Comparison of ENCODE assay signal across 8 cellular contexts in genomic region chr20:31835977-31836852, GRCh38. TPM values are rescaled to one million over a fixed set of nuclear protein-coding genes. Genes with fewer than 3 reads are reported as not detected.
DNase-seq lines count a peak whose midpoint lies in the region; ATAC-seq and TF ChIP-seq lines count a peak whose summit lies in the region.

No MANE protein-coding gene starts in this region.

- peak; percentile 73 for ATAC-seq in GM18502 (IDR thresholded peaks at IDR 0.05; ENCODE audit: poor library complexity, unreplicated experiment)
- peak; percentile 63 for ATAC-seq in HG03196 (IDR thresholded peaks at IDR 0.05; ENCODE audit: unreplicated experiment)

- H3K9me3 ChIP-seq in uterus: no peaks in the 10 kb centered on the region

- no peaks in the 10 kb centered on the region for H3K27me3 ChIP-seq in uterus

- intact Hi-C loops in uterus (cut with DNase I; ENCODE audit: low total_unique reads): no loop called here

- no peak overlapping the region for H3K4me3 ChIP-seq in coronary artery
- H3K4me3 ChIP-seq in uterus: no peak overlapping the region

- no peak for TF ChIP-seq POLR2A in uterus (IDR thresholded peaks at IDR 0.05)

- peak overlapping the region; percentile 54 to 95 for H3K27ac ChIP-seq in coronary artery
- H3K27ac ChIP-seq in uterus: peak overlapping the region; percentile 17 to 24

- TF ChIP-seq CTCF in AG09319 (IDR thresholded peaks at IDR 0.05; ENCODE audit: low read depth, low read length) (no peak), coronary artery (IDR thresholded peaks at IDR 0.05) (no peak), uterus (IDR thresholded peaks at IDR 0.05) (no peak)

- DNase-seq in AG09319 (ENCODE audit: extremely low read depth, low read depth): peak; percentile 67
- DNase-seq in SHP77 (lab: John Stamatoyannopoulos, UW): peak; percentile 50 to 82
- DNase-seq in coronary artery (ENCODE audit: low spot score): peak; percentile 93
- peak; percentile 68 to 94 for DNase-seq in lung microvascular endothelial cell (ENCODE audit: low read depth in 2 of 2)
- DNase-seq in uterus: peak; percentile 73 to 79
- DNase-seq in activated CD4-positive, alpha-beta T cell treated with anti-CD3 and anti-CD28 coated beads, Interleukin-2, amount 50 U/mL, for 1 hour: no peak

- H3K36me3 ChIP-seq in uterus: no peaks in the 10 kb centered on the region

- H3K4me1 ChIP-seq in uterus: no peaks in the 10 kb centered on the region

RNA-seq across cellular contexts. Expression of gene FOXS1, which starts 9.2 kb away (rescaled TPM):
- total RNA-seq in lung microvascular endothelial cell: 0.20 and 0.22 TPM in 2 replicates
- 1 to 10 TPM in 2 of 4 donors, not detected in 2; 5.4 to 6.2 TPM for total RNA-seq in uterus

RNA-seq across cellular contexts. Expression of gene MYLK2, which starts 17.1 kb away (rescaled TPM):
- total RNA-seq in lung microvascular endothelial cell (17.3 and 18.5 TPM in 2 replicates), uterus (under 1 TPM in 2 of 4 donors, not detected in 2; 0.21 to 0.69 TPM)

RNA-seq across cellular contexts. Expression of gene DUSP15, which starts 34.1 kb away (rescaled TPM):
- total RNA-seq in lung microvascular endothelial cell (0.65 and 0.79 TPM in 2 replicates), uterus (10 to 100 TPM in 1 of 4 donors, 1 to 10 TPM in 2, not detected in 1; 1.6 to 45.6 (median 8.8) TPM)

RNA-seq across cellular contexts. Expression of gene TTLL9, which starts 34.2 kb away (rescaled TPM):
- total RNA-seq in lung microvascular endothelial cell (under 0.01 and 0.22 TPM in 2 replicates), uterus (1 to 10 TPM in 1 of 4 donors, under 1 TPM in 2, not detected in 1; under 0.01 to 2.9 (median 0.91) TPM)

Comparison
In these comparisons a context has a peak if more than half of its experiments do, and no peak if none do; other contexts are left out.
1. RNA of gene MYLK2, which starts 17.1 kb away (total RNA-seq): 17.3 to 18.5 TPM in lung microvascular endothelial cell; 0.21 to 0.69 TPM in uterus; every median in the first group is over 10 times any median in the second.